In the genomic region with DNA sequence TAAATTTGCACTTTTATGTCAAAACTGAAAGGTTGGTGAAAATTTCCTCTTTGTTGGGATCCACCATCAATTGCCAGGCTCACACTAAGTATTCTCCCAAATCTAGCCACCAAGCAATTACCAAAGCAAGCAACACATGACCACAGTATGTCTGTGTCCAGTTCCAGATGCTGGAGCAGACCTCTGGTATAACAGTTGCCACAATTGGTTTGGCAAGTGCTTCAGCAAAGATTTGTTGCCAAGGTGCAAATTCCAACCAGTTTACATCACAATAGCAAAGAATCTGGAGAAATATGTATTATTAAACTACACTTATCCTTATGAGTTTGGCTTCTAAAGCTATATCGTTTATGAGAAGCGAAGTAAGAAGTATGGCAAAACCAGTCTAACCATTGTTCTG, we compare ENCODE assay signal across 15 cellular contexts. TPM values are rescaled to one million over a fixed set of nuclear protein-coding genes. Genes with fewer than 3 reads are reported as not detected.
A peak's percentile ranks its signal among the peaks of the same experiment; 100 is the strongest.
DNase-seq lines count a peak whose midpoint lies in the region; FAIRE-seq and TF ChIP-seq lines count a peak whose summit lies in the region.
"Had no signal": no experiment of that assay in that cellular context is flagged by ENCODE, and none has a peak within 500 bp of the region (broad histone marks: within the 10 kb centered on the region; RNA-seq: fewer than 3 reads in every experiment).

No MANE protein-coding gene starts in this region.

- peaks cover 53% of the 10 kb centered on the region for H3K36me3 Mint-ChIP-seq in activated T-cell treated with anti-CD3 and anti-CD28 coated beads, Interleukin-2, amount 50 U/mL, for 24 hours (ENCODE audit: low read depth)

- H3K27ac ChIP-seq in AG04450 (ENCODE audit: low read depth, low read length) (no peak overlapping the region), coronary artery (peak overlapping the region; percentile 20 to 46)
- H3K27ac ChIP-seq: upper lobe of right lung had no signal

- POLR2A ChIA-PET in AG04450 (lab: Yijun Ruan, JAX), result interaction anchor here (1.0 kb wide), 1 partner anchor 13 kb away, joined by 3 read pairs; no protein-coding TSS in a partner anchor

- no peaks in the 10 kb centered on the region for H3K9me3 ChIP-seq in AG04450 (ENCODE audit: control insufficient read depth, insufficient read depth, low read length)
- H3K9me3 ChIP-seq: upper lobe of right lung had no signal

- FAIRE-seq in GM19239 (lab: Jason Lieb, UNC), result no peak

- H3K27me3 ChIP-seq in AG04450 (ENCODE audit: control insufficient read depth, insufficient read depth, low read length), result no peaks in the 10 kb centered on the region
- H3K27me3 ChIP-seq: upper lobe of right lung had no signal

- TF ChIP-seq RAD21 in Ishikawa (IDR thresholded peaks at IDR 0.05; ENCODE audit: low read depth), result no peak

- no peak overlapping the region for H3K4me3 Mint-ChIP-seq in activated T-cell treated with anti-CD3 and anti-CD28 coated beads, Interleukin-2, amount 50 U/mL, for 24 hours
- H3K4me3 Mint-ChIP-seq: dendritic cell treated with granulocyte-macrophage colony-stimulating factor and Interleukin-4, amounts not matched to agents 40 ng/mL and 50 ng/mL, for 4 days had no signal

- CTCF ChIA-PET in AG04450 (lab: Charles Lee), result no interaction called here

- H3K9me3 Mint-ChIP-seq in activated T-cell treated with anti-CD3 and anti-CD28 coated beads, Interleukin-2, amount 50 U/mL, for 24 hours, result peaks cover 4% of the 10 kb centered on the region
- H3K9me3 Mint-ChIP-seq: dendritic cell treated with granulocyte-macrophage colony-stimulating factor and Interleukin-4, amounts not matched to agents 40 ng/mL and 50 ng/mL, for 4 days had no signal

- no peaks in the 10 kb centered on the region for H3K27me3 Mint-ChIP-seq in activated T-cell treated with anti-CD3 and anti-CD28 coated beads, Interleukin-2, amount 50 U/mL, for 24 hours
- H3K27me3 Mint-ChIP-seq: dendritic cell treated with granulocyte-macrophage colony-stimulating factor and Interleukin-4, amounts not matched to agents 40 ng/mL and 50 ng/mL, for 4 days had no signal

- DNase-seq in AG04450 (ENCODE audit: low read depth, low spot score) (peak; percentile 80), coronary artery (ENCODE audit: low spot score) (no peak), lung microvascular endothelial cell (ENCODE audit: low read depth in 2 of 2) (peak; percentile 65 to 74), GM19239 (ENCODE audit: insufficient read length, low spot score) (no peak), KG1 (lab: John Stamatoyannopoulos, UW) (no peak)
- no peak for DNase-seq in NK-92 treated with Interleukin-12 subunit alpha and Interleukin-12 subunit beta, amount 100 ng/mL, for 24 hours (lab: John Stamatoyannopoulos, UW)
- no peak for DNase-seq in activated T-cell treated with anti-CD3 and anti-CD28 coated beads, Interleukin-2, amount 50 U/mL, for 24 hours
- DNase-seq: activated CD4-positive, alpha-beta T cell treated with anti-CD3 and anti-CD28 coated beads for 1 hour; C1 segment of cervical spinal cord; GDM1; hippocampal formation; NCI-H82; upper lobe of right lung had no signal

- no peak for TF ChIP-seq CTCF in AG04450 (IDR thresholded peaks at IDR 0.05; ENCODE audit: low read depth, low read length)
- TF ChIP-seq CTCF in coronary artery (IDR thresholded peaks at IDR 0.05), result no peak

- no peak overlapping the region for H3K4me3 ChIP-seq in AG04450 (ENCODE audit: low read depth, low read length)
- H3K4me3 ChIP-seq in coronary artery, result no peak overlapping the region
- H3K4me3 ChIP-seq: upper lobe of right lung had no signal

- no peak for TF ChIP-seq EP300 in Ishikawa (IDR thresholded peaks at IDR 0.05; ENCODE audit: borderline replicate concordance)

- peaks cover 5% of the 10 kb centered on the region for H3K4me1 Mint-ChIP-seq in activated T-cell treated with anti-CD3 and anti-CD28 coated beads, Interleukin-2, amount 50 U/mL, for 24 hours (ENCODE audit: low read depth)

- no peak overlapping the region for H3K27ac Mint-ChIP-seq in activated T-cell treated with anti-CD3 and anti-CD28 coated beads, Interleukin-2, amount 50 U/mL, for 24 hours
- H3K27ac Mint-ChIP-seq: dendritic cell treated with granulocyte-macrophage colony-stimulating factor and Interleukin-4, amounts not matched to agents 40 ng/mL and 50 ng/mL, for 4 days had no signal

TF ChIP-seq in Ishikawa, 13 proteins besides CTCF, POLR2A, EP300 and RAD21:
- TF ChIP-seq TEAD4 (IDR thresholded peaks at IDR 0.05), result peak; percentile 32; the same call in 1 of the 2 replicates
- no peak for TF ChIP-seq TCF12 (IDR thresholded peaks at IDR 0.05; ENCODE audit: low read depth)
- no peak for TF ChIP-seq REST (IDR thresholded peaks at IDR 0.05; ENCODE audit: low read depth)
- peak; percentile 27; the same call in 1 of the 2 replicates for TF ChIP-seq NFIC (IDR thresholded peaks at IDR 0.05)

RNA-seq across cellular contexts. Expression of gene GTF2H5, which starts 6.4 kb away (rescaled TPM):
- 21.4 and 27.5 TPM in 2 replicates for polyA plus RNA-seq in AG04450 (2011; rRNA removed)
- polyA minus RNA-seq in AG04450 (2011; rRNA and poly(A)+ RNA removed), result 1.6 and 2.4 TPM in 2 replicates
- total RNA-seq in lung microvascular endothelial cell, result 3.5 and 4.0 TPM in 2 replicates

RNA-seq across cellular contexts. Expression of gene SERAC1, which starts 6.5 kb away (rescaled TPM):
- 11.2 and 14.5 TPM in 2 replicates for polyA plus RNA-seq in AG04450 (2011; rRNA removed)
- 11.1 and 13.9 TPM in 2 replicates for polyA minus RNA-seq in AG04450 (2011; rRNA and poly(A)+ RNA removed)
- 7.8 and 13.9 TPM in 2 replicates for total RNA-seq in lung microvascular endothelial cell

Comparison
In these comparisons a context has a peak if more than half of its experiments do, and no peak if none do; other contexts are left out.
1. DNase-seq: peak in AG04450 (single experiment) and lung microvascular endothelial cell (2 of 2); none in coronary artery (single experiment), GM19239 (single experiment), KG1 (single experiment), NK-92 treated with Interleukin-12 subunit alpha and Interleukin-12 subunit beta, amount 100 ng/mL, for 24 hours (single experiment) and activated T-cell treated with anti-CD3 and anti-CD28 coated beads, Interleukin-2, amount 50 U/mL, for 24 hours (single experiment).